Comparison of ENCODE assay signal across 7 cellular contexts in genomic region chr3:122793568-122794416, GRCh38. TPM values are rescaled to one million over a fixed set of nuclear protein-coding genes. Genes with fewer than 3 reads are reported as not detected.
DNase-seq lines count a peak whose midpoint lies in the region; ATAC-seq and TF ChIP-seq lines count a peak whose summit lies in the region.

TSS of gene HSPBAP1 (minus strand) at chr3:122793831. CDS start at chr3:122793680, 151 bp downstream.

- H3K4me3 ChIP-seq in coronary artery (peak within 1 kb of the TSS; percentile 78), right lobe of liver (peak within 1 kb of the TSS; percentile 64 to 87 (median 77))

- peaks cover 30% of the 10 kb centered on the region for H3K4me1 Mint-ChIP-seq in activated B cell treated with CpG ODN at 0.5 μM for 24 hours

- H3K4me1 ChIP-seq in right lobe of liver, result peaks cover 0 to 16% (median 5%) of the 10 kb centered on the region in 4 donors

- H3K27me3 ChIP-seq in right lobe of liver, result no peaks in the 10 kb centered on the region

- no peaks in the 10 kb centered on the region for H3K9me3 ChIP-seq in right lobe of liver

- no peaks in the 10 kb centered on the region for H3K36me3 ChIP-seq in right lobe of liver

- under 1% methylated on average over 37 of the region's 46 CpGs for WGBS in right lobe of liver (ENCODE audit: insufficient coverage, low coverage, low lambda C conversion rate, missing lambda C conversion rate)

- intact Hi-C loops in activated B cell treated with CpG ODN at 0.5 μM for 24 hours (cut with micrococcal nuclease) (loop anchor here (1.0 to 5.0 kb wide), 9 partner anchors 95 to 1247 kb away; partner anchors contain the start of genes DTX3L, FAM162A, HACD2 and KPNA1), right lobe of liver (cut with DNase I) (no loop called here)

- POLR2A ChIA-PET in activated B cell treated with CpG ODN at 0.5 μM for 24 hours (lab: Charles Lee), result interaction anchor here (0.5 to 1.5 kb wide), 19 partner anchors 9 to 411 kb away, joined by 3 to 11 read pairs (median 4); partner anchors contain the start of genes FAM162A, KPNA1, MIX23 and PARP14

- H3K27ac Mint-ChIP-seq in activated B cell treated with CpG ODN at 0.5 μM for 24 hours, result peak within 1 kb of the TSS; percentile 86

- H3K9me3 Mint-ChIP-seq in activated B cell treated with CpG ODN at 0.5 μM for 24 hours, result no peaks in the 10 kb centered on the region

- H3K36me3 Mint-ChIP-seq in activated B cell treated with CpG ODN at 0.5 μM for 24 hours (ENCODE audit: low read depth), result peaks cover 5% of the 10 kb centered on the region

- no peak for TF ChIP-seq CTCF in activated B cell treated with CpG ODN at 0.5 μM for 24 hours (IDR thresholded peaks at IDR 0.05)
- TF ChIP-seq CTCF in coronary artery (IDR thresholded peaks at IDR 0.05), result no peak
- TF ChIP-seq CTCF in right lobe of liver (IDR thresholded peaks at IDR 0.05), result no peak

- peak; percentile 91 for DNase-seq in activated B cell treated with CpG ODN at 0.5 μM for 24 hours
- DNase-seq in coronary artery (ENCODE audit: low spot score), result peak; percentile 95
- DNase-seq in right lobe of liver, result peak; percentile 93 to 96 (median 95)
- peak; percentile 80 to 85 for DNase-seq in stimulated activated CD4-positive, alpha-beta T cell treated with anti-CD3 and anti-CD28 coated beads, Interleukin-4, amount 100 ng/mL, for 48 hours (ENCODE audit: low read depth in 2 of 2)
- DNase-seq in NCI-H774 (lab: John Stamatoyannopoulos, UW), result no peak

- H3K27ac ChIP-seq in coronary artery (peak within 1 kb of the TSS; percentile 92 to 99), right lobe of liver (peak within 1 kb of the TSS; percentile 87 to 90 (median 89))

- H3K27me3 Mint-ChIP-seq in activated B cell treated with CpG ODN at 0.5 μM for 24 hours, result no peaks in the 10 kb centered on the region

- CTCF ChIA-PET in activated B cell treated with CpG ODN at 0.5 μM for 24 hours (lab: Charles Lee), result no interaction called here

- peak; percentile 56 for TF ChIP-seq POLR2A in right lobe of liver (IDR thresholded peaks at IDR 0.05)

- no peak within 1 kb of the TSS for H3K4me3 Mint-ChIP-seq in activated B cell treated with CpG ODN at 0.5 μM for 24 hours

- ATAC-seq in GM19025 (IDR thresholded peaks at IDR 0.05; ENCODE audit: low read depth, unreplicated experiment), result peak; percentile 65
- peak; percentile 64 for ATAC-seq in HG03196 (IDR thresholded peaks at IDR 0.05; ENCODE audit: unreplicated experiment)
- ATAC-seq in activated B cell treated with CpG ODN at 0.5 μM for 24 hours (ENCODE audit: low read depth), result peak; percentile 67
- peak; percentile 70 to 84 (median 72) for ATAC-seq in right lobe of liver

RNA-seq across cellular contexts. Expression of gene HSPBAP1, which starts in this region (rescaled TPM):
- total RNA-seq in activated B cell treated with CpG ODN at 0.5 μM for 24 hours, result 18.1 and 20.6 TPM in 2 replicates
- total RNA-seq in right lobe of liver, result 1 to 10 TPM; 2.4 to 4.0 (median 3.3) TPM
